ENCODE assay signal across 11 cellular contexts in genomic region chr3:194312743-194313281, GRCh38. TPM values are rescaled to one million over a fixed set of nuclear protein-coding genes. Genes with fewer than 3 reads are reported as not detected.
DNase-seq lines count a peak whose midpoint lies in the region; ATAC-seq and TF ChIP-seq lines count a peak whose summit lies in the region.
"Had no signal": no experiment of that assay in that cellular context is flagged by ENCODE, and none has a peak within 500 bp of the region (broad histone marks: within the 10 kb centered on the region; RNA-seq: fewer than 3 reads in every experiment).

No MANE protein-coding gene starts in this region.

- WGBS in stomach, 5 donors = 35 to 42% (median 40%) methylated on average over 16 of the region's 16 CpGs

- peak overlapping the region in 3 of 5 donors; percentile 56 to 80 (median 75) for H3K27ac ChIP-seq in stomach
- no peak overlapping the region for H3K27ac ChIP-seq in SJCRH30
- H3K27ac ChIP-seq: 22Rv1, right lobe of liver had no signal

- H3K36me3 ChIP-seq in stomach = no peaks in the 10 kb centered on the region
- no peaks in the 10 kb centered on the region for H3K36me3 ChIP-seq in SJCRH30
- H3K36me3 ChIP-seq: right lobe of liver had no signal

- no peak for TF ChIP-seq POLR2A in stomach (IDR thresholded peaks at IDR 0.05)

- H3K27me3 Mint-ChIP-seq in immature natural killer cell (ENCODE audit: low read depth in 3 of 3) = peaks cover 6 to 14% (median 12%) of the 10 kb centered on the region in 3 donors

- no peak for TF ChIP-seq CTCF in stomach (IDR thresholded peaks at IDR 0.05)

- peaks cover 12 to 18% of the 10 kb centered on the region in 2 donors for H3K4me1 Mint-ChIP-seq in immature natural killer cell

- intact Hi-C loops in left cardiac atrium (cut with DNase I) = loop anchor here in 1 of 2 donors (10.0 kb wide), 2 partner anchors 118 to 148 kb away; no protein-coding TSS in a partner anchor
- intact Hi-C loops in stomach (cut with DNase I; ENCODE audit: low total_unique reads) = no loop called here

- H3K9me3 ChIP-seq in stomach (no peaks in the 10 kb centered on the region), SJCRH30 (replicated peaks) (no peaks in the 10 kb centered on the region)
- H3K9me3 ChIP-seq: right lobe of liver had no signal

- TF ChIP-seq EP300 in stomach (IDR thresholded peaks at IDR 0.05) = peak; percentile 6

- ATAC-seq in left cardiac atrium = peak; percentile 16 to 43
- ATAC-seq: effector memory CD8-positive, alpha-beta T cell had no signal

- H3K27me3 ChIP-seq in stomach (peaks cover 0 to 15% (median 7%) of the 10 kb centered on the region in 3 donors), SJCRH30 (0 out of 2 replicates have a peak, but pooled peaks cover 4% of the 10 kb centered on the region)
- H3K27me3 ChIP-seq: right lobe of liver had no signal

- H3K4me3 Mint-ChIP-seq in immature natural killer cell = no peak overlapping the region
- H3K4me3 Mint-ChIP-seq: effector memory CD8-positive, alpha-beta T cell had no signal

- DNase-seq in DMS 273 (lab: John Stamatoyannopoulos, UW; ENCODE audit: unreplicated experiment) (peak; percentile 56), DMS 273 treated with DMSO at 0.1 percent for 48 hours (lab: John Stamatoyannopoulos, UW) (no peak), SK-N-DZ (ENCODE audit: low spot score) (peak; percentile 65), left cardiac atrium (peak; percentile 55), stomach (no peak), pons (ENCODE audit: low spot score) (no peak), SJCRH30 (no peak), immature natural killer cell (no peak)
- DNase-seq: effector memory CD8-positive, alpha-beta T cell had no signal

- no peak overlapping the region for H3K27ac Mint-ChIP-seq in immature natural killer cell
- H3K27ac Mint-ChIP-seq: effector memory CD8-positive, alpha-beta T cell had no signal

- no peaks in the 10 kb centered on the region for H3K36me3 Mint-ChIP-seq in immature natural killer cell

- peaks cover 6 to 50% (median 37%) of the 10 kb centered on the region in 4 donors for H3K4me1 ChIP-seq in stomach
- H3K4me1 ChIP-seq in SJCRH30 = peaks cover 3% of the 10 kb centered on the region; the same call in 1 of the 2 replicates

- no peak overlapping the region for H3K4me3 ChIP-seq in stomach
- no peak overlapping the region for H3K4me3 ChIP-seq in SJCRH30
- H3K4me3 ChIP-seq: right lobe of liver had no signal

- H3K9me3 Mint-ChIP-seq in immature natural killer cell = no peaks in the 10 kb centered on the region
- H3K9me3 Mint-ChIP-seq: effector memory CD8-positive, alpha-beta T cell had no signal

RNA-seq across cellular contexts. Expression of gene CPN2, which starts 38.3 kb away (rescaled TPM):
- not detected in 2 replicates for polyA plus RNA-seq in SK-N-DZ (2014; cell fraction: cytosol; rRNA removed)
- polyA plus RNA-seq in SK-N-DZ (2014; cell fraction: nucleus; rRNA removed) = not detected in 2 replicates
- not detected for total RNA-seq in left cardiac atrium
- not detected for total RNA-seq in stomach
- polyA plus RNA-seq in stomach = not detected
- total RNA-seq in SJCRH30 (2014; rRNA removed; shearing (Covaris generic)) = not detected in 2 replicates
- not detected for polyA plus RNA-seq in immature natural killer cell

RNA-seq across cellular contexts. Expression of gene LRRC15, which starts 56.7 kb away (rescaled TPM):
- not detected in 2 replicates for polyA plus RNA-seq in SK-N-DZ (2014; cell fraction: cytosol; rRNA removed)
- polyA plus RNA-seq in SK-N-DZ (2014; cell fraction: nucleus; rRNA removed) = not detected in 2 replicates
- total RNA-seq in left cardiac atrium (under 1 TPM; 0.18 to 0.74 TPM), stomach (under 1 TPM in 2 of 5 donors, not detected in 3; 0.37 to 0.43 TPM)
- polyA plus RNA-seq in stomach (1 to 10 TPM in 2 of 3 donors, under 1 TPM in 1; 0.03 to 1.7 (median 1.1) TPM), immature natural killer cell (not detected)
- total RNA-seq in SJCRH30 (2014; rRNA removed; shearing (Covaris generic)) = 0.08 TPM in 1 of 2 replicates, not detected in the other

Comparison
In these comparisons a context has a peak if more than half of its experiments do, and no peak if none do; other contexts are left out.
1. DNase-seq: peak in DMS 273 (single experiment), SK-N-DZ (single experiment) and left cardiac atrium (single experiment); none in DMS 273 treated with DMSO at 0.1 percent for 48 hours (single experiment), stomach (single experiment), pons (single experiment), SJCRH30 (0 of 2) and immature natural killer cell (0 of 3).